Comparison of ENCODE assay signal across 1 cellular context in the genomic region with DNA sequence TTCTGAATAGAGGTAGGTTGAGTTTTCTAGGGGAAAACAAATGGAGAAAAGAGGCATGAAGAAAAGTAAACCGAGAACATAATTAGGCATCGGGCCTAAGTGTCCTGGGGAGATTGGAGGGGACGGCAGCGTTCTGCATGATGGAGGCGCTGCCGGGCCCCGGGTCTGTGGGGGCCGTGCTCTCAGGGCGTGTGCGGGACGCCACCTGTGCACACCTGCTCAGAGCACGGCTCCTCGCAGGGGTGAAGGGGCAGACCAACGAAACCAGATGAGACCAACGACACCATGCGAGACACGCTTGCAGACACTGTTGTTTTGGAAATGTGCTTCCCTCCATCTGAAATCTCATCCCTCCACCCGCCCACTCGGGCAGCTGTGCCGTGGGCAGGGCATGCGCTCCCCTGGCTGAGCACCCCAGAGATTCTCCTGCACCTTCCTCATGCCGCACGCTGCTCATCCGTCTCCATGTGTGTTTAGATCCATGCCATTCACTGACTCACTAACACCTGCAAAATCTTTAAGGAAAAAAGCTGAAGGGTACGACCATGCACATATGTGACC.
TF ChIP-seq lines count a peak whose summit lies in the region.

No MANE protein-coding gene starts in this region.

TF ChIP-seq in HCT116, 20 proteins besides CTCF, POLR2A, EP300 and RAD21 (continued from another document):
- TF ChIP-seq TCF7L2 (IDR thresholded peaks at IDR 0.05; ENCODE audit: borderline replicate concordance, extremely low read depth, insufficient read depth, insufficient read length) (no peak), YY1 (IDR thresholded peaks at IDR 0.05; ENCODE audit: extremely low read depth, insufficient replicate concordance, low read depth, low read length) (no peak), EZH2 (IDR thresholded peaks at IDR 0.05) (no peak), ELF1 (IDR thresholded peaks at IDR 0.05; ENCODE audit: borderline replicate concordance, low read depth) (no peak), EZH2phosphoT487 (IDR thresholded peaks at IDR 0.05; ENCODE audit: borderline replicate concordance) (no peak), ZFX (IDR thresholded peaks at IDR 0.05) (no peak), SIN3A (IDR thresholded peaks at IDR 0.05; ENCODE audit: low read depth) (no peak), JUND (IDR thresholded peaks at IDR 0.05) (no peak), EGR1 (IDR thresholded peaks at IDR 0.05; ENCODE audit: low read depth) (no peak), FOSL1 (IDR thresholded peaks at IDR 0.05; ENCODE audit: low read depth) (no peak), CBX3 (IDR thresholded peaks at IDR 0.05; ENCODE audit: low read depth) (no peak), ZNF274 (IDR thresholded peaks at IDR 0.05; ENCODE audit: low read depth, low read length) (no peak)
- TF ChIP-seq, protein P1, sequence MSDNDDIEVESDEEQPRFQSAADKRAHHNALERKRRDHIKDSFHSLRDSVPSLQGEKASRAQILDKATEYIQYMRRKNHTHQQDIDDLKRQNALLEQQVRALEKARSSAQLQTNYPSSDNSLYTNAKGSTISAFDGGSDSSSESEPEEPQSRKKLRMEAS (IDR thresholded peaks at IDR 0.05) = no peak
- TF ChIP-seq, protein P2, sequence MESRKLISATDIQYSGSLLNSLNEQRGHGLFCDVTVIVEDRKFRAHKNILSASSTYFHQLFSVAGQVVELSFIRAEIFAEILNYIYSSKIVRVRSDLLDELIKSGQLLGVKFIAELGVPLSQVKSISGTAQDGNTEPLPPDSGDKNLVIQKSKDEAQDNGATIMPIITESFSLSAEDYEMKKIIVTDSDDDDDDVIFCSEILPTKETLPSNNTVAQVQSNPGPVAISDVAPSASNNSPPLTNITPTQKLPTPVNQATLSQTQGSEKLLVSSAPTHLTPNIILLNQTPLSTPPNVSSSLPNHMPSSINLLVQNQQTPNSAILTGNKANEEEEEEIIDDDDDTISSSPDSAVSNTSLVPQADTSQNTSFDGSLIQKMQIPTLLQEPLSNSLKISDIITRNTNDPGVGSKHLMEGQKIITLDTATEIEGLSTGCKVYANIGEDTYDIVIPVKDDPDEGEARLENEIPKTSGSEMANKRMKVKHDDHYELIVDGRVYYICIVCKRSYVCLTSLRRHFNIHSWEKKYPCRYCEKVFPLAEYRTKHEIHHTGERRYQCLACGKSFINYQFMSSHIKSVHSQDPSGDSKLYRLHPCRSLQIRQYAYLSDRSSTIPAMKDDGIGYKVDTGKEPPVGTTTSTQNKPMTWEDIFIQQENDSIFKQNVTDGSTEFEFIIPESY (IDR thresholded peaks at IDR 0.05; ENCODE audit: extremely low read depth, insufficient replicate concordance, low read length) = no peak
- TF ChIP-seq, protein P3, sequence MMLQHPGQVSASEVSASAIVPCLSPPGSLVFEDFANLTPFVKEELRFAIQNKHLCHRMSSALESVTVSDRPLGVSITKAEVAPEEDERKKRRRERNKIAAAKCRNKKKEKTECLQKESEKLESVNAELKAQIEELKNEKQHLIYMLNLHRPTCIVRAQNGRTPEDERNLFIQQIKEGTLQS (IDR thresholded peaks at IDR 0.05) = no peak
- TF ChIP-seq, protein P4, sequence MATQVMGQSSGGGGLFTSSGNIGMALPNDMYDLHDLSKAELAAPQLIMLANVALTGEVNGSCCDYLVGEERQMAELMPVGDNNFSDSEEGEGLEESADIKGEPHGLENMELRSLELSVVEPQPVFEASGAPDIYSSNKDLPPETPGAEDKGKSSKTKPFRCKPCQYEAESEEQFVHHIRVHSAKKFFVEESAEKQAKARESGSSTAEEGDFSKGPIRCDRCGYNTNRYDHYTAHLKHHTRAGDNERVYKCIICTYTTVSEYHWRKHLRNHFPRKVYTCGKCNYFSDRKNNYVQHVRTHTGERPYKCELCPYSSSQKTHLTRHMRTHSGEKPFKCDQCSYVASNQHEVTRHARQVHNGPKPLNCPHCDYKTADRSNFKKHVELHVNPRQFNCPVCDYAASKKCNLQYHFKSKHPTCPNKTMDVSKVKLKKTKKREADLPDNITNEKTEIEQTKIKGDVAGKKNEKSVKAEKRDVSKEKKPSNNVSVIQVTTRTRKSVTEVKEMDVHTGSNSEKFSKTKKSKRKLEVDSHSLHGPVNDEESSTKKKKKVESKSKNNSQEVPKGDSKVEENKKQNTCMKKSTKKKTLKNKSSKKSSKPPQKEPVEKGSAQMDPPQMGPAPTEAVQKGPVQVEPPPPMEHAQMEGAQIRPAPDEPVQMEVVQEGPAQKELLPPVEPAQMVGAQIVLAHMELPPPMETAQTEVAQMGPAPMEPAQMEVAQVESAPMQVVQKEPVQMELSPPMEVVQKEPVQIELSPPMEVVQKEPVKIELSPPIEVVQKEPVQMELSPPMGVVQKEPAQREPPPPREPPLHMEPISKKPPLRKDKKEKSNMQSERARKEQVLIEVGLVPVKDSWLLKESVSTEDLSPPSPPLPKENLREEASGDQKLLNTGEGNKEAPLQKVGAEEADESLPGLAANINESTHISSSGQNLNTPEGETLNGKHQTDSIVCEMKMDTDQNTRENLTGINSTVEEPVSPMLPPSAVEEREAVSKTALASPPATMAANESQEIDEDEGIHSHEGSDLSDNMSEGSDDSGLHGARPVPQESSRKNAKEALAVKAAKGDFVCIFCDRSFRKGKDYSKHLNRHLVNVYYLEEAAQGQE (IDR thresholded peaks at IDR 0.05; ENCODE audit: low read depth) = no peak
TF ChIP-seq in HCT116: peak in this region for 0.
